Comparison of ENCODE assay signal across 26 cellular contexts in the genomic region with DNA sequence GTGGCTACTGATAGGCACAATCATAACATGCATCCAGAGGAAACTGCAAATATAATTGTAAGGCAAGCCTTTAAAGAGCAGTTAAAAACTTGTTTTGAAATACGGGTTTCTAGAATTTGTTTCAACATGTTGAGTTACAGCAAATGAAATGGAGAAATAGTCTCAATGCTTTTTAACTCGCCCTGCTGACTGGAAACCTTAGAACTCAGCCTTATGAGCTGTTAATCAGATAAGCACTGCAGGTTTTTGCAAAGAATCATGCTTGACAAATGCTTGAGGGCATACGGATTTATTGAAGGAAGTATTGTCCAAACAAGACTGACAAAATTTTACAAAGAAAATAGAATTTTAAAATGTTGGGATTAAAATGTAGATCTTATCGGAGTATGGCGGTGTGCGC. TPM values are rescaled to one million over a fixed set of nuclear protein-coding genes. Genes with fewer than 3 reads are reported as not detected.
DNase-seq lines count a peak whose midpoint lies in the region; ATAC-seq and TF ChIP-seq lines count a peak whose summit lies in the region.
"Had no signal": no experiment of that assay in that cellular context is flagged by ENCODE, and none has a peak within 500 bp of the region (broad histone marks: within the 10 kb centered on the region; RNA-seq: fewer than 3 reads in every experiment).

No MANE protein-coding gene starts in this region.

- no peaks in the 10 kb centered on the region for H3K27me3 ChIP-seq in foreskin keratinocyte
- H3K27me3 ChIP-seq: pancreas had no signal

- DNase-seq in SIG-M5 treated with dmso at 0.1 percent for 504 hours (lab: John Stamatoyannopoulos, UW; ENCODE audit: unreplicated experiment) (peak; percentile 51), SIG-M5 (lab: John Stamatoyannopoulos, UW) (no peak), amniotic epithelial cell (ENCODE audit: low read depth) (peak; percentile 71), foreskin keratinocyte (peak; percentile 96 to 99), NCI-H1930 (lab: John Stamatoyannopoulos, UW) (no peak), cardiac septum (ENCODE audit: low spot score) (no peak)
- no peak for DNase-seq in stimulated activated naive CD8-positive, alpha-beta T cell treated with anti-CD3 and anti-CD28 coated beads, Interleukin-15, Interleukin-2, amounts not matched to agents 100 U/mL and 50 U/mL, for 24 hours
- DNase-seq: activated CD4-positive, alpha-beta T cell treated with anti-CD3 and anti-CD28 coated beads, Interleukin-2, amount 10 ng/mL, durations not matched to agents 24 days and 14 days; activated naive CD8-positive, alpha-beta T cell treated with anti-CD3 and anti-CD28 coated beads, Interleukin-2, amount 50 U/mL, for 24 hours; activated T-cell treated with anti-CD3 and anti-CD28 coated beads, Interleukin-2, amount 50 U/mL, for 1 hour; Calu3; DMS79 treated with DMSO at 0.1 percent for 48 hours; effector CD4-positive, alpha-beta T cell; foreskin melanocyte; HCEC 1CT; left cardiac atrium; NCI-H1105; NCI-H187 treated with DMSO at 0.1 percent for 48 hours; NCI-H526 treated with DMSO at 0.1 percent for 48 hours; nephron progenitor cell; pancreas; right cardiac atrium; stimulated activated CD4-positive, alpha-beta T cell treated with anti-CD3 and anti-CD28 coated beads, Interleukin-2, amount 100 ng/mL, for 48 hours; substantia nigra had no signal

- ATAC-seq in foreskin keratinocyte (peak; percentile 22), HG02885 (IDR thresholded peaks at IDR 0.05; ENCODE audit: poor library complexity, unreplicated experiment) (no peak)
- ATAC-seq in stimulated activated naive CD8-positive, alpha-beta T cell treated with anti-CD3 and anti-CD28 coated beads, Interleukin-15, Interleukin-2, amounts not matched to agents 100 U/mL and 50 U/mL, for 24 hours: no peak
- ATAC-seq: activated naive CD8-positive, alpha-beta T cell treated with anti-CD3 and anti-CD28 coated beads, Interleukin-2, amount 50 U/mL, for 24 hours; left cardiac atrium; pancreas; right cardiac atrium had no signal

- intact Hi-C loops in cardiac septum (cut with DNase I): no loop called here

- H3K4me1 ChIP-seq in foreskin keratinocyte: peaks cover 34% of the 10 kb centered on the region
- H3K4me1 ChIP-seq: pancreas had no signal

- H3K27ac ChIP-seq in foreskin keratinocyte: peak overlapping the region; percentile 96
- H3K27ac ChIP-seq: 22Rv1, pancreas had no signal

- TF ChIP-seq CTCF in foreskin keratinocyte (conservative IDR thresholded peaks at IDR 0.05): no peak

RNA-seq across cellular contexts. Expression of gene ENTPD7, which starts 4.5 kb away (rescaled TPM):
- total RNA-seq in foreskin keratinocyte: 11.8 and 13.3 TPM in 2 replicates
- polyA plus RNA-seq in foreskin keratinocyte: 1.4 and 2.1 TPM in 2 replicates
- 2.5 TPM for total RNA-seq in cardiac septum

RNA-seq across cellular contexts. Expression of gene SLC25A28, which starts 34.6 kb away (rescaled TPM):
- total RNA-seq in foreskin keratinocyte (30.1 and 36.2 TPM in 2 replicates), cardiac septum (24.8 TPM)
- polyA plus RNA-seq in foreskin keratinocyte: 42.1 and 44.4 TPM in 2 replicates

Comparison
In these comparisons a context has a peak if more than half of its experiments do, and no peak if none do; other contexts are left out.
1. DNase-seq: peak in SIG-M5 treated with dmso at 0.1 percent for 504 hours (single experiment), amniotic epithelial cell (single experiment) and foreskin keratinocyte (2 of 2); none in SIG-M5 (single experiment), NCI-H1930 (0 of 2), cardiac septum (single experiment) and stimulated activated naive CD8-positive, alpha-beta T cell treated with anti-CD3 and anti-CD28 coated beads, Interleukin-15, Interleukin-2, amounts not matched to agents 100 U/mL and 50 U/mL, for 24 hours (single experiment).